In genomic region chr6:84967389-84967788, GRCh38 we compare ENCODE assay signal across 8 cellular contexts.
DNase-seq lines count a peak whose midpoint lies in the region; ATAC-seq, FAIRE-seq and TF ChIP-seq lines count a peak whose summit lies in the region.

No MANE protein-coding gene starts in this region.

- H4K20me1 ChIP-seq in endothelial cell of umbilical vein (replicated peaks; ENCODE audit: control insufficient read depth, extremely low read depth, insufficient read depth, low read length): no peaks in the 10 kb centered on the region

- no peak overlapping the region for H2AFZ ChIP-seq in endothelial cell of umbilical vein (ENCODE audit: low read depth, low read length)

- no peaks in the 10 kb centered on the region for H3K27me3 ChIP-seq in endothelial cell of umbilical vein (ENCODE audit: control insufficient read depth in 2 of 2, insufficient read depth in 2 of 2, low read length in 2 of 2)
- no peaks in the 10 kb centered on the region for H3K27me3 ChIP-seq in thoracic aorta (replicated peaks; ENCODE audit: insufficient read depth)

- no peak overlapping the region for H3K27ac ChIP-seq in endothelial cell of umbilical vein (ENCODE audit: insufficient read depth, low read depth, low read length)
- H3K27ac ChIP-seq in thoracic aorta: no peak overlapping the region

- intact Hi-C loops in endothelial cell of umbilical vein (cut with micrococcal nuclease): loop anchor here (1.0 to 5.0 kb wide), 10 partner anchors 193 to 1085 kb away; partner anchors contain the start of genes CEP162 and TBX18

- H3K4me2 ChIP-seq in endothelial cell of umbilical vein (ENCODE audit: insufficient read depth, low read length): no peak overlapping the region

- TF ChIP-seq POLR2A in endothelial cell of umbilical vein (IDR thresholded peaks at IDR 0.05; ENCODE audit: low read depth, low read length): no peak

- H3K9me3 ChIP-seq in endothelial cell of umbilical vein (replicated peaks; ENCODE audit: control insufficient read depth, insufficient read depth, low read length) (no peaks in the 10 kb centered on the region), thoracic aorta (peaks cover 20% of the 10 kb centered on the region)

- H3K79me2 ChIP-seq in endothelial cell of umbilical vein (ENCODE audit: control insufficient read depth, insufficient read depth, low read length): no peaks in the 10 kb centered on the region

- peak; percentile 21 for DNase-seq in SIG-M5 treated with dmso at 0.1 percent for 504 hours (lab: John Stamatoyannopoulos, UW; ENCODE audit: unreplicated experiment)
- no peak for DNase-seq in SIG-M5 (lab: John Stamatoyannopoulos, UW)
- DNase-seq in NCI-H526 (lab: John Stamatoyannopoulos, UW): peak; percentile 12 to 70
- peak; percentile 75 for DNase-seq in endothelial cell of umbilical vein (ENCODE audit: low read depth, low spot score)
- DNase-seq in thoracic aorta (ENCODE audit: low spot score): no peak
- no peak for DNase-seq in activated gamma-delta T cell treated with Interleukin-2 at 50 U/mL for 16 hours
- DNase-seq in activated CD4-positive, alpha-beta T cell treated with anti-CD3 and anti-CD28 coated beads, Interleukin-2, amount 50 U/mL, for 1 hour: no peak

- dilution Hi-C loops in endothelial cell of umbilical vein (cut with MboI; ENCODE audit: extremely low pct_ligation_motif_present, low sequenced_read_pairs): no loop called here

- peak; percentile 93 for FAIRE-seq in endothelial cell of umbilical vein (lab: Jason Lieb, UNC)

- no peaks in the 10 kb centered on the region for H3K4me1 ChIP-seq in endothelial cell of umbilical vein (ENCODE audit: control insufficient read depth, extremely low read depth, insufficient read depth, low read length)
- H3K4me1 ChIP-seq in thoracic aorta (ENCODE audit: control insufficient read depth in 1 of 2, low read depth in 2 of 2): no peaks in the 10 kb centered on the region

- no peak overlapping the region for H3K9ac ChIP-seq in endothelial cell of umbilical vein (replicated peaks; ENCODE audit: extremely low read depth, insufficient read depth, low read length)

- peak; percentile 52 to 62 for TF ChIP-seq CTCF in endothelial cell of umbilical vein (IDR thresholded peaks at IDR 0.05; ENCODE audit: extremely low read depth in 1 of 2, insufficient read depth in 1 of 2, low read depth in 1 of 2, low read length in 2 of 2)
- TF ChIP-seq CTCF in thoracic aorta (IDR thresholded peaks at IDR 0.05): peak; percentile 23

- no peak overlapping the region for H3K4me3 ChIP-seq in endothelial cell of umbilical vein (replicated peaks in 1 of 3; ENCODE audit: insufficient read depth in 1 of 3, low read depth in 1 of 3, low read length in 3 of 3)
- H3K4me3 ChIP-seq in thoracic aorta: no peak overlapping the region

- no peaks in the 10 kb centered on the region for H3K9me1 ChIP-seq in endothelial cell of umbilical vein (replicated peaks; ENCODE audit: control insufficient read depth, extremely low read depth, insufficient read depth, low read length)

- H3K36me3 ChIP-seq in endothelial cell of umbilical vein (ENCODE audit: control insufficient read depth in 2 of 2, extremely low read depth in 1 of 2, insufficient read depth in 2 of 2, low read length in 2 of 2): no peaks in the 10 kb centered on the region
- H3K36me3 ChIP-seq in thoracic aorta: no peaks in the 10 kb centered on the region

- ATAC-seq in thoracic aorta (ENCODE audit: insufficient number of reproducible peaks, low FRiP score, low read depth): no peak
- no peak for ATAC-seq in GM21529 (IDR thresholded peaks at IDR 0.05; ENCODE audit: unreplicated experiment)

- CTCF ChIA-PET in endothelial cell of umbilical vein (lab: Charles Lee): interaction anchor here (0.6 to 2.7 kb wide), 18 partner anchors 10 to 1108 kb away, joined by 3 to 42 read pairs (median 4); partner anchors contain the start of genes CYB5R4 and TBX18

- no TSS peak for BruUV-seq in endothelial cell of umbilical vein (replicated peaks; lab: Mats Ljungman, UMichigan)

- POLR2A ChIA-PET in endothelial cell of umbilical vein (lab: Charles Lee): no interaction called here

TF ChIP-seq in endothelial cell of umbilical vein, 7 proteins besides CTCF, POLR2A, EP300 and RAD21:
- TF ChIP-seq GATA2 (IDR thresholded peaks at IDR 0.05; ENCODE audit: insufficient read depth, insufficient read length, low read depth, low read length) (no peak), EZH2 (IDR thresholded peaks at IDR 0.05; ENCODE audit: borderline replicate concordance, low read depth, low read length, severe bottlenecking) (no peak), MAX (IDR thresholded peaks at IDR 0.05; ENCODE audit: insufficient read depth, insufficient read length) (no peak), POLR2AphosphoS5 (IDR thresholded peaks at IDR 0.05; ENCODE audit: insufficient read depth, low read depth, low read length) (no peak), MYC (IDR thresholded peaks at IDR 0.05; ENCODE audit: low read depth, low read length) (no peak), JUN (IDR thresholded peaks at IDR 0.05; ENCODE audit: borderline replicate concordance, insufficient read depth, insufficient read length, low read depth) (no peak), FOS (IDR thresholded peaks at IDR 0.05; ENCODE audit: borderline replicate concordance, insufficient read depth, low read length) (no peak)

Comparison
In these comparisons a context has a peak if more than half of its experiments do, and no peak if none do; other contexts are left out.
1. DNase-seq: peak in SIG-M5 treated with dmso at 0.1 percent for 504 hours (single experiment), NCI-H526 (2 of 2) and endothelial cell of umbilical vein (single experiment); none in SIG-M5 (single experiment), thoracic aorta (single experiment), activated gamma-delta T cell treated with Interleukin-2 at 50 U/mL for 16 hours (single experiment) and activated CD4-positive, alpha-beta T cell treated with anti-CD3 and anti-CD28 coated beads, Interleukin-2, amount 50 U/mL, for 1 hour (single experiment).